Comparison of ENCODE assay signal across 1 cellular context in the genomic region with DNA sequence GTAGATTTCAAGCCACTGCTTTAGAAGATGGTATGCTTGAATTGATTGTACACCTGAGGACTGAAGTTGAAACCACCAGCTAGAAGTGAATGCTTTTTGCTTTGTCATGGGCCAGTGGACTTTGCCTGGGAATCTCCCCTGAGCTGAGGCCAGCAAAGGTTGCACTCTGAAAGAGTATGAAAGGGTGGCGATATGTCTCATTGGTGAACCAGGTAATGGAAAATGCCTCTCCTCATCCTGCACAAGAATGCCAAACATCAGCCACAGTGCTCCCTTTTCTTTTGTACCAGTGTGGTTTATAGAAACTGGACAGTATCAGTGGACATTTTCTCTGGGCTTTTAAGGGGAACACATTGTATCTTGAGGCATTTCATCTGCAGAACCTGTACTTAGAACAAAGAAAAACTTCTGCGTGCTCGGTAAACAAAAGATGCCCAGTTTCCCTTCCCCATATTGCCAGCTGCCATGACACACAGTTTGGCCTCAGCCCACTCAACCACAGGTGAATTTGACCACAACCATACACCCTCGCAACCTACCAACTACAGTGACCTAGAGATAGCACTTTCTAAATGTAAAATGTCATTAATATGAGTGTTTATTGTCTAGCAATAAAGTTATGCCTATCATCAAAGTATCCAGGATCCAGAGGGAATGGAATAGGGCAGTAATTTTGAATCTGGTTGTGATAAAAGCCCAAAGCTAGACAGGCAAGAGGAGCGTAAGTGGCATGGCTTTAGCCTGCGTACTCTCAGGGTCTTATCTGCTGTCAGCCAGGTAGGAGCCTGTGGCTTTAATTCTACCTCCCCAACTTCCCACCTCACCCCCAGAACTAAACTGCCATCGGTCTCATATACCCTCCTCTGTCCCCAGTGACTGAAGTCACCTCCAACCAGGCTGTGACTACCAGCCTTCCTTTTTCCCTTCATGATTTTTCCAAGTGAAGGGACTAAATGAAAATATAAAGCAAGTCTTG.
A peak's percentile ranks its signal among the peaks of the same experiment; 100 is the strongest.
TF ChIP-seq lines count a peak whose summit lies in the region.

No MANE protein-coding gene starts in this region.

TF ChIP-seq in HepG2, 621 proteins besides CTCF, POLR2A, EP300 and RAD21 (continued from another document and continues in another):
- TF ChIP-seq, protein P1, sequence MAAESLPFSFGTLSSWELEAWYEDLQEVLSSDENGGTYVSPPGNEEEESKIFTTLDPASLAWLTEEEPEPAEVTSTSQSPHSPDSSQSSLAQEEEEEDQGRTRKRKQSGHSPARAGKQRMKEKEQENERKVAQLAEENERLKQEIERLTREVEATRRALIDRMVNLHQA (CRISPR knock-in tag; IDR thresholded peaks at IDR 0.05), result no peak
- TF ChIP-seq NR2C2 (CRISPR knock-in tag; IDR thresholded peaks at IDR 0.05; ENCODE audit: borderline replicate concordance) (no peak), KMT2A (CRISPR knock-in tag; IDR thresholded peaks at IDR 0.05) (0 out of 2 replicates have a peak, but pooled peaks have one; percentile 13), ZFP82 (CRISPR knock-in tag; IDR thresholded peaks at IDR 0.05; ENCODE audit: borderline replicate concordance) (no peak), ZKSCAN1 (IDR thresholded peaks at IDR 0.05; ENCODE audit: low read length) (no peak), PCBP1 (IDR thresholded peaks at IDR 0.05; ENCODE audit: borderline replicate concordance, low read depth, low read length) (no peak), MIER2 (CRISPR knock-in tag; IDR thresholded peaks at IDR 0.05) (peak; percentile 30; the same call in 1 of the 2 replicates), ZNF441 (CRISPR knock-in tag; IDR thresholded peaks at IDR 0.05; ENCODE audit: borderline replicate concordance) (no peak), ZNF10 (CRISPR knock-in tag; IDR thresholded peaks at IDR 0.05; ENCODE audit: borderline replicate concordance, low read depth) (no peak), ASH2L (IDR thresholded peaks at IDR 0.05; ENCODE audit: insufficient read length, low read depth, low read length) (peak; percentile 54), SOX6 (IDR thresholded peaks at IDR 0.05) (no peak), SOX6 (CRISPR knock-in tag; IDR thresholded peaks at IDR 0.05) (peak; percentile 83), SKI (IDR thresholded peaks at IDR 0.05; ENCODE audit: partially characterized antibody) (no peak), ATF7 (IDR thresholded peaks at IDR 0.05) (no peak), ATF7 (CRISPR knock-in tag; IDR thresholded peaks at IDR 0.05) (no peak), GTF2F1 (IDR thresholded peaks at IDR 0.05; ENCODE audit: low read length) (no peak), FOXA3 (CRISPR knock-in tag; IDR thresholded peaks at IDR 0.05) (peak; percentile 14; the same call in 1 of the 2 replicates), SETDB1 (CRISPR knock-in tag; IDR thresholded peaks at IDR 0.05; ENCODE audit: borderline replicate concordance) (no peak), ZNF598 (CRISPR knock-in tag; IDR thresholded peaks at IDR 0.05; ENCODE audit: borderline replicate concordance) (no peak), JARID2 (CRISPR knock-in tag; IDR thresholded peaks at IDR 0.05; ENCODE audit: insufficient replicate concordance) (no peak), TAF1 (CRISPR knock-in tag; IDR thresholded peaks at IDR 0.05) (no peak), SP5 (CRISPR knock-in tag; IDR thresholded peaks at IDR 0.05; ENCODE audit: borderline replicate concordance, low read depth) (no peak), ZNF619 (CRISPR knock-in tag; IDR thresholded peaks at IDR 0.05) (no peak), KLF13 (CRISPR knock-in tag; IDR thresholded peaks at IDR 0.05) (no peak), SP4 (CRISPR knock-in tag; IDR thresholded peaks at IDR 0.05) (no peak), ZNF790 (CRISPR knock-in tag; IDR thresholded peaks at IDR 0.05; ENCODE audit: borderline replicate concordance) (no peak), CBX1 (IDR thresholded peaks at IDR 0.05; ENCODE audit: low read depth) (no peak), PHF21A (CRISPR knock-in tag; IDR thresholded peaks at IDR 0.05) (peak; percentile 50; the same call in 1 of the 2 replicates), ZNF3 (CRISPR knock-in tag; IDR thresholded peaks at IDR 0.05) (no peak), ZNF296 (CRISPR knock-in tag; conservative IDR thresholded peaks at IDR 0.05) (no peak), ZNF776 (CRISPR knock-in tag; IDR thresholded peaks at IDR 0.05) (no peak), ZNF570 (CRISPR knock-in tag; IDR thresholded peaks at IDR 0.05; ENCODE audit: borderline replicate concordance) (no peak), ZNF567 (CRISPR knock-in tag; IDR thresholded peaks at IDR 0.05; ENCODE audit: borderline replicate concordance) (no peak)
- TF ChIP-seq, protein P2, sequence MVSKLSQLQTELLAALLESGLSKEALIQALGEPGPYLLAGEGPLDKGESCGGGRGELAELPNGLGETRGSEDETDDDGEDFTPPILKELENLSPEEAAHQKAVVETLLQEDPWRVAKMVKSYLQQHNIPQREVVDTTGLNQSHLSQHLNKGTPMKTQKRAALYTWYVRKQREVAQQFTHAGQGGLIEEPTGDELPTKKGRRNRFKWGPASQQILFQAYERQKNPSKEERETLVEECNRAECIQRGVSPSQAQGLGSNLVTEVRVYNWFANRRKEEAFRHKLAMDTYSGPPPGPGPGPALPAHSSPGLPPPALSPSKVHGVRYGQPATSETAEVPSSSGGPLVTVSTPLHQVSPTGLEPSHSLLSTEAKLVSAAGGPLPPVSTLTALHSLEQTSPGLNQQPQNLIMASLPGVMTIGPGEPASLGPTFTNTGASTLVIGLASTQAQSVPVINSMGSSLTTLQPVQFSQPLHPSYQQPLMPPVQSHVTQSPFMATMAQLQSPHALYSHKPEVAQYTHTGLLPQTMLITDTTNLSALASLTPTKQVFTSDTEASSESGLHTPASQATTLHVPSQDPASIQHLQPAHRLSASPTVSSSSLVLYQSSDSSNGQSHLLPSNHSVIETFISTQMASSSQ (IDR thresholded peaks at IDR 0.05; ENCODE audit: low read depth), result no peak
- TF ChIP-seq, protein P2 (CRISPR knock-in tag; IDR thresholded peaks at IDR 0.05; ENCODE audit: borderline replicate concordance), result no peak
- TF ChIP-seq, protein P3, sequence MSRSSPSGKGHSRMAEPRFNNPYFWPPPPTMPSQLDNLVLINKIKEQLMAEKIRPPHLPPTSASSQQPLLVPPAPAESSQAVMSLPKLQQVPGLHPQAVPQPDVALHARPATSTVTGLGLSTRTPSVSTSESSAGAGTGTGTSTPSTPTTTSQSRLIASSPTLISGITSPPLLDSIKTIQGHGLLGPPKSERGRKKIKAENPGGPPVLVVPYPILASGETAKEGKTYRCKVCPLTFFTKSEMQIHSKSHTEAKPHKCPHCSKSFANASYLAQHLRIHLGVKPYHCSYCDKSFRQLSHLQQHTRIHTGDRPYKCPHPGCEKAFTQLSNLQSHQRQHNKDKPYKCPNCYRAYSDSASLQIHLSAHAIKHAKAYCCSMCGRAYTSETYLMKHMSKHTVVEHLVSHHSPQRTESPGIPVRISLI (CRISPR knock-in tag; IDR thresholded peaks at IDR 0.05; ENCODE audit: borderline replicate concordance), result no peak
- TF ChIP-seq, protein P4, sequence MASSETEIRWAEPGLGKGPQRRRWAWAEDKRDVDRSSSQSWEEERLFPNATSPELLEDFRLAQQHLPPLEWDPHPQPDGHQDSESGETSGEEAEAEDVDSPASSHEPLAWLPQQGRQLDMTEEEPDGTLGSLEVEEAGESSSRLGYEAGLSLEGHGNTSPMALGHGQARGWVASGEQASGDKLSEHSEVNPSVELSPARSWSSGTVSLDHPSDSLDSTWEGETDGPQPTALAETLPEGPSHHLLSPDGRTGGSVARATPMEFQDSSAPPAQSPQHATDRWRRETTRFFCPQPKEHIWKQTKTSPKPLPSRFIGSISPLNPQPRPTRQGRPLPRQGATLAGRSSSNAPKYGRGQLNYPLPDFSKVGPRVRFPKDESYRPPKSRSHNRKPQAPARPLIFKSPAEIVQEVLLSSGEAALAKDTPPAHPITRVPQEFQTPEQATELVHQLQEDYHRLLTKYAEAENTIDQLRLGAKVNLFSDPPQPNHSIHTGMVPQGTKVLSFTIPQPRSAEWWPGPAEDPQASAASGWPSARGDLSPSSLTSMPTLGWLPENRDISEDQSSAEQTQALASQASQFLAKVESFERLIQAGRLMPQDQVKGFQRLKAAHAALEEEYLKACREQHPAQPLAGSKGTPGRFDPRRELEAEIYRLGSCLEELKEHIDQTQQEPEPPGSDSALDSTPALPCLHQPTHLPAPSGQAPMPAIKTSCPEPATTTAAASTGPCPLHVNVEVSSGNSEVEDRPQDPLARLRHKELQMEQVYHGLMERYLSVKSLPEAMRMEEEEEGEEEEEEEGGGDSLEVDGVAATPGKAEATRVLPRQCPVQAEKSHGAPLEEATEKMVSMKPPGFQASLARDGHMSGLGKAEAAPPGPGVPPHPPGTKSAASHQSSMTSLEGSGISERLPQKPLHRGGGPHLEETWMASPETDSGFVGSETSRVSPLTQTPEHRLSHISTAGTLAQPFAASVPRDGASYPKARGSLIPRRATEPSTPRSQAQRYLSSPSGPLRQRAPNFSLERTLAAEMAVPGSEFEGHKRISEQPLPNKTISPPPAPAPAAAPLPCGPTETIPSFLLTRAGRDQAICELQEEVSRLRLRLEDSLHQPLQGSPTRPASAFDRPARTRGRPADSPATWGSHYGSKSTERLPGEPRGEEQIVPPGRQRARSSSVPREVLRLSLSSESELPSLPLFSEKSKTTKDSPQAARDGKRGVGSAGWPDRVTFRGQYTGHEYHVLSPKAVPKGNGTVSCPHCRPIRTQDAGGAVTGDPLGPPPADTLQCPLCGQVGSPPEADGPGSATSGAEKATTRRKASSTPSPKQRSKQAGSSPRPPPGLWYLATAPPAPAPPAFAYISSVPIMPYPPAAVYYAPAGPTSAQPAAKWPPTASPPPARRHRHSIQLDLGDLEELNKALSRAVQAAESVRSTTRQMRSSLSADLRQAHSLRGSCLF (CRISPR knock-in tag; IDR thresholded peaks at IDR 0.05; ENCODE audit: borderline replicate concordance), result no peak
- TF ChIP-seq, protein P5, sequence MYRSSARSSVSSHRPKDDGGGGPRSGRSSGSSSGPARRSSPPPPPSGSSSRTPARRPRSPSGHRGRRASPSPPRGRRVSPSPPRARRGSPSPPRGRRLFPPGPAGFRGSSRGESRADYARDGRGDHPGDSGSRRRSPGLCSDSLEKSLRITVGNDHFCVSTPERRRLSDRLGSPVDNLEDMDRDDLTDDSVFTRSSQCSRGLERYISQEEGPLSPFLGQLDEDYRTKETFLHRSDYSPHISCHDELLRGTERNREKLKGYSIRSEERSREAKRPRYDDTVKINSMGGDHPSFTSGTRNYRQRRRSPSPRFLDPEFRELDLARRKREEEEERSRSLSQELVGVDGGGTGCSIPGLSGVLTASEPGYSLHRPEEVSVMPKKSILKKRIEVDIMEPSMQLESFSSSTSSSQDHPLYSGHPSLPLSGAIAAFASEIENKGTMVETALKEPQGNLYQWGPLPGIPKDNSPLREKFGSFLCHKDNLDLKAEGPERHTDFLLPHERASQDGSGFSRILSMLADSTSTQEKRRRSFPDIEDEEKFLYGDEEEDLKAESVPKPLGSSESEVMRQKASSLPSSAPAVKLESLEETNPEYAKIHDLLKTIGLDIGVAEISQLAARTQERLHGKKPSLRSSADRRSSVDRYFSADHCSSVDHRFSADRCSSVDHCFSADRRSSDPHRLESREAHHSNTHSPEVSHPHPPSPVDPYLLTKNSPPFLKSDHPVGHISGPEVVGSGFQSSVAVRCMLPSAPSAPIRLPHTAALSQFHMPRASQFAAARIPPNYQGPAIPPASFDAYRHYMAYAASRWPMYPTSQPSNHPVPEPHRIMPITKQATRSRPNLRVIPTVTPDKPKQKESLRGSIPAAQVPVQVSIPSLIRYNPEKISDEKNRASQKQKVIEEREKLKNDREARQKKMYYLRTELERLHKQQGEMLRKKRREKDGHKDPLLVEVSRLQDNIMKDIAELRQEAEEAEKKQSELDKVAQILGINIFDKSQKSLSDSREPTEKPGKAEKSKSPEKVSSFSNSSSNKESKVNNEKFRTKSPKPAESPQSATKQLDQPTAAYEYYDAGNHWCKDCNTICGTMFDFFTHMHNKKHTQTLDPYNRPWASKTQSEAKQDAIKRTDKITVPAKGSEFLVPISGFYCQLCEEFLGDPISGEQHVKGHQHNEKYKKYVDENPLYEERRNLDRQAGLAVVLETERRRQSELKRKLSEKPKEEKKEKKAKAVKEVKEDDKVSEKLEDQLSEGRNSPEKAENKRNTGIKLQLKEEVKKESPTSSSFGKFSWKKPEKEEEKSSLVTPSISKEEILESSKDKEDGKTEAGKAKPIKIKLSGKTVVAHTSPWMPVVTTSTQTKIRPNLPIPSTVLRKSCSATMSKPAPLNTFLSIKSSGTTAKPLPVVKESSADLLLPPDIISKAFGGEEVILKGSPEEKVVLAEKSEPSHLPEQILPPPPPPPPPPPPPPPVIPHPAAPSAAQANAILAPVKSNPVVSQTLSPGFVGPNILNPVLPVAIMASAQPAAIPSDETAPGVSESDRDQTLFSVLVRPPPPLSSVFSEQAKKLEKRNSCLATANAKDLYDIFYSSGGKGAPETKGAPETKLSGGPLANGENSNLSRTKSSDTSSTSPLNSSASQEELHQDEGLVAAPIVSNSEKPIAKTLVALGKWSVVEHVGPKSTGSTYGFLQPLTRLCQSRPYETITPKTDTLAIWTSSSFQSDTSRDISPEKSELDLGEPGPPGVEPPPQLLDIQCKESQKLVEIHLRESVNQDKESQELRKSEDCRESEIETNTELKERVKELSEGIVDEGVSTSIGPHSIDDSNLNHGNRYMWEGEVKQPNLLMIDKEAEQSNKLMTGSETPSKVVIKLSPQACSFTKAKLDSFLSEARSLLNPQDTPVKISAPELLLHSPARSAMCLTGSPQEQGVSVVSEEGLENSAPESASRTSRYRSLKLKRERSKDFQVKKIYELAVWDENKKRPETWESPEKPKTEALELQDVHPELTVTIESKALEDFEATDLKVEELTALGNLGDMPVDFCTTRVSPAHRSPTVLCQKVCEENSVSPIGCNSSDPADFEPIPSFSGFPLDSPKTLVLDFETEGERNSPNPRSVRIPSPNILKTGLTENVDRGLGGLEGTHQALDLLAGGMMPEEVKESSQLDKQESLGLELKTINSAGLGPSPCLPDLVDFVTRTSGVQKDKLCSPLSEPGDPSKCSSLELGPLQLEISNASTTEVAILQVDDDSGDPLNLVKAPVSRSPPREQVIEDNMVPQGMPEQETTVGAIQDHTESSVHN (CRISPR knock-in tag; IDR thresholded peaks at IDR 0.05), result no peak
